ENCODE assay signal across 8 cellular contexts in genomic region chr16:28824548-28824973, GRCh38. TPM values are rescaled to one million over a fixed set of nuclear protein-coding genes. Genes with fewer than 3 reads are reported as not detected.
DNase-seq lines count a peak whose midpoint lies in the region; ATAC-seq, FAIRE-seq and TF ChIP-seq lines count a peak whose summit lies in the region.

No MANE protein-coding gene starts in this region.

- no peak overlapping the region for H2BK120ac ChIP-seq in neuronal stem cell (ENCODE audit: low read depth, low read length)

- no peaks in the 10 kb centered on the region for H3K9me1 ChIP-seq in endothelial cell of umbilical vein (replicated peaks; ENCODE audit: control insufficient read depth, extremely low read depth, insufficient read depth, low read length)

- POLR2A ChIA-PET in PC-3 (lab: Charles Lee; ENCODE audit: unreplicated experiment): no interaction called here
- POLR2A ChIA-PET in endothelial cell of umbilical vein (lab: Charles Lee): no interaction called here

- no peak overlapping the region for H3K4ac ChIP-seq in neuronal stem cell (ENCODE audit: low read length)

- H3K4me3 Mint-ChIP-seq in CD4-positive, CD25-positive, alpha-beta regulatory T cell: peak overlapping the region; percentile 98 to 100 (median 98)

- no peak overlapping the region for H4K8ac ChIP-seq in neuronal stem cell (ENCODE audit: low read depth, low read length)

- no peak for TF ChIP-seq POLR2A in endothelial cell of umbilical vein (IDR thresholded peaks at IDR 0.05; ENCODE audit: low read depth, low read length)

- H3K23ac ChIP-seq in neuronal stem cell (ENCODE audit: low read depth, low read length, poor library complexity): no peak overlapping the region

- no peaks in the 10 kb centered on the region for H3K9me3 Mint-ChIP-seq in CD4-positive, CD25-positive, alpha-beta regulatory T cell

- no peak overlapping the region for H2BK12ac ChIP-seq in neuronal stem cell (ENCODE audit: low read length)

- H3K79me2 ChIP-seq in PC-3 (ENCODE audit: low read length) (peaks cover 58% of the 10 kb centered on the region), endothelial cell of umbilical vein (ENCODE audit: control insufficient read depth, insufficient read depth, low read length) (peaks cover 52% of the 10 kb centered on the region)

- H3K4me3 ChIP-seq in CD4-positive, CD25-positive, alpha-beta regulatory T cell (ENCODE audit: low read depth, low read length): peak overlapping the region; percentile 91
- H3K4me3 ChIP-seq in PC-3 (ENCODE audit: low read length) (peak overlapping the region; percentile 96), endothelial cell of umbilical vein (replicated peaks in 1 of 3; ENCODE audit: insufficient read depth in 1 of 3, low read depth in 1 of 3, low read length in 3 of 3) (peak overlapping the region; percentile 38 to 93 (median 77)), neuronal stem cell (ENCODE audit: low read length in 2 of 2) (peak overlapping the region; percentile 95 to 96)

- H3K27ac ChIP-seq in CD4-positive, CD25-positive, alpha-beta regulatory T cell (ENCODE audit: insufficient read depth, low read length, poor library complexity, severe bottlenecking): peak overlapping the region; percentile 98
- peak overlapping the region; percentile 86 for H3K27ac ChIP-seq in PC-3 (ENCODE audit: low read length)
- H3K27ac ChIP-seq in endothelial cell of umbilical vein (ENCODE audit: insufficient read depth, low read depth, low read length): peak overlapping the region; percentile 67
- peak overlapping the region; percentile 91 for H3K27ac ChIP-seq in neuronal stem cell (replicated peaks; ENCODE audit: low read length)

- H3K27ac Mint-ChIP-seq in CD4-positive, CD25-positive, alpha-beta regulatory T cell: peak overlapping the region; percentile 97 to 100 (median 99)

- H3K27me3 Mint-ChIP-seq in CD4-positive, CD25-positive, alpha-beta regulatory T cell: peaks cover 15% of the 10 kb centered on the region

- CTCF ChIA-PET in PC-3 (lab: Charles Lee) (no interaction called here), endothelial cell of umbilical vein (lab: Charles Lee) (no interaction called here)

- peaks cover 27% of the 10 kb centered on the region for H4K20me1 ChIP-seq in PC-3 (ENCODE audit: low read length)
- H4K20me1 ChIP-seq in endothelial cell of umbilical vein (replicated peaks; ENCODE audit: control insufficient read depth, extremely low read depth, insufficient read depth, low read length): no peaks in the 10 kb centered on the region

- peaks cover 42% of the 10 kb centered on the region for H3K36me3 ChIP-seq in CD4-positive, CD25-positive, alpha-beta regulatory T cell (ENCODE audit: control insufficient read depth, insufficient read depth, low read length)
- H3K36me3 ChIP-seq in PC-3 (ENCODE audit: low read depth, low read length) (peaks cover 35% of the 10 kb centered on the region), endothelial cell of umbilical vein (ENCODE audit: control insufficient read depth in 2 of 2, extremely low read depth in 1 of 2, insufficient read depth in 2 of 2, low read length in 2 of 2) (peaks cover 24 to 30% of the 10 kb centered on the region in 2 experiments), neuronal stem cell (replicated peaks in 1 of 2; ENCODE audit: control insufficient read depth in 2 of 2, insufficient read depth in 2 of 2, low read length in 2 of 2) (peaks cover 30 to 61% of the 10 kb centered on the region in 2 donors)

- WGBS in neuronal stem cell (ENCODE audit: extremely low coverage in 2 of 2, insufficient read length in 2 of 2, insufficient replicate concordance in 1 of 2), 2 donors: no CpG with 5 or more reads among the region's 8 CpGs

- DNase-seq in CD4-positive, CD25-positive, alpha-beta regulatory T cell: no peak
- DNase-seq in PC-3: no peak
- DNase-seq in endothelial cell of umbilical vein (ENCODE audit: low read depth, low spot score): no peak
- DNase-seq in neuronal stem cell (ENCODE audit: low spot score): no peak
- no peak for DNase-seq in NCI-H2029 (lab: John Stamatoyannopoulos, UW)
- DNase-seq in HPDE6-E6E7 (ENCODE audit: extremely low spot score): no peak
- no peak for DNase-seq in SIG-M5 treated with dmso at 0.1 percent for 504 hours (lab: John Stamatoyannopoulos, UW; ENCODE audit: unreplicated experiment)

- dilution Hi-C loops in endothelial cell of umbilical vein (cut with MboI; ENCODE audit: extremely low pct_ligation_motif_present, low sequenced_read_pairs): no loop called here

- H4K91ac ChIP-seq in neuronal stem cell (ENCODE audit: low read depth, low read length, poor library complexity): no peak overlapping the region

- peaks cover 4 to 53% (median 35%) of the 10 kb centered on the region in 4 donors for H3K4me1 Mint-ChIP-seq in CD4-positive, CD25-positive, alpha-beta regulatory T cell

- H3K27me3 ChIP-seq in CD4-positive, CD25-positive, alpha-beta regulatory T cell (ENCODE audit: control insufficient read depth, insufficient read depth, low read length): no peaks in the 10 kb centered on the region
- H3K27me3 ChIP-seq in PC-3 (ENCODE audit: low read length) (no peaks in the 10 kb centered on the region), endothelial cell of umbilical vein (ENCODE audit: control insufficient read depth in 2 of 2, insufficient read depth in 2 of 2, low read length in 2 of 2) (no peaks in the 10 kb centered on the region), neuronal stem cell (ENCODE audit: control insufficient read depth in 3 of 3, insufficient read depth in 3 of 3, low read depth in 1 of 3, low read length in 3 of 3) (no peaks in the 10 kb centered on the region)

- no peaks in the 10 kb centered on the region for H3K9me2 ChIP-seq in PC-3 (replicated peaks; ENCODE audit: low read length)

- peaks cover 37% of the 10 kb centered on the region for H3K36me3 Mint-ChIP-seq in CD4-positive, CD25-positive, alpha-beta regulatory T cell

- H3F3A ChIP-seq in PC-3 (ENCODE audit: low read length, unreplicated experiment): no peaks in the 10 kb centered on the region

- BruUV-seq in PC-3 (replicated peaks; lab: Mats Ljungman, UMichigan) (TSS peak; percentile 63), endothelial cell of umbilical vein (replicated peaks; lab: Mats Ljungman, UMichigan) (TSS peak; percentile 31)

- no peak overlapping the region for H2BK5ac ChIP-seq in neuronal stem cell (ENCODE audit: low read length)

- intact Hi-C loops in PC-3 (cut with micrococcal nuclease): loop anchor here (5.0 kb wide), 1 partner anchor 123 kb away; no protein-coding TSS in a partner anchor
- intact Hi-C loops in endothelial cell of umbilical vein (cut with micrococcal nuclease): loop anchor here (1.0 kb wide), 4 partner anchors 22 to 121 kb away; partner anchors contain the start of genes RABEP2, SH2B1 and TUFM

- H2BK15ac ChIP-seq in neuronal stem cell (ENCODE audit: low read length): no peak overlapping the region

- H3K18ac ChIP-seq in neuronal stem cell (ENCODE audit: low read length): peak overlapping the region; percentile 84

- TF ChIP-seq CTCF in PC-3 (conservative IDR thresholded peaks at IDR 0.05; ENCODE audit: low read depth, low read length) (no peak), endothelial cell of umbilical vein (IDR thresholded peaks at IDR 0.05; ENCODE audit: extremely low read depth in 1 of 2, insufficient read depth in 1 of 2, low read depth in 1 of 2, low read length in 2 of 2) (no peak)

- ATAC-seq in CD4-positive, CD25-positive, alpha-beta regulatory T cell (ENCODE audit: low read depth in 2 of 2): no peak
- ATAC-seq in PC-3 (no peak), GM18868 (IDR thresholded peaks at IDR 0.05; ENCODE audit: unreplicated experiment) (no peak)

- H2AFZ ChIP-seq in PC-3 (ENCODE audit: low read length) (peak overlapping the region; percentile 55), endothelial cell of umbilical vein (ENCODE audit: low read depth, low read length) (peak overlapping the region; percentile 12), neuronal stem cell (ENCODE audit: low read length) (peak overlapping the region; percentile 80)

- H3K4me2 ChIP-seq in PC-3 (ENCODE audit: low read length) (peak overlapping the region; percentile 96), endothelial cell of umbilical vein (ENCODE audit: insufficient read depth, low read length) (peak overlapping the region; percentile 97), neuronal stem cell (ENCODE audit: insufficient read depth, low read length, poor library complexity, severe bottlenecking) (peak overlapping the region; percentile 84)

- peak overlapping the region; percentile 99 for H3K9ac ChIP-seq in PC-3 (ENCODE audit: low read length)
- peak overlapping the region; percentile 95 for H3K9ac ChIP-seq in endothelial cell of umbilical vein (replicated peaks; ENCODE audit: extremely low read depth, insufficient read depth, low read length)
- H3K9ac ChIP-seq in neuronal stem cell (ENCODE audit: low read depth, low read length, poor library complexity): peak overlapping the region; percentile 93

- no peak for FAIRE-seq in endothelial cell of umbilical vein (lab: Jason Lieb, UNC)

- no peaks in the 10 kb centered on the region for H3K79me1 ChIP-seq in neuronal stem cell (ENCODE audit: low read depth, low read length)

- H2AK5ac ChIP-seq in neuronal stem cell (ENCODE audit: low read depth, low read length): no peak overlapping the region

- H3K4me1 ChIP-seq in CD4-positive, CD25-positive, alpha-beta regulatory T cell (ENCODE audit: control insufficient read depth, insufficient read depth, low read length, poor library complexity, severe bottlenecking): peaks cover 28% of the 10 kb centered on the region
- H3K4me1 ChIP-seq in PC-3 (ENCODE audit: insufficient read depth, low read length): peaks cover 22% of the 10 kb centered on the region
- peaks cover 16% of the 10 kb centered on the region for H3K4me1 ChIP-seq in endothelial cell of umbilical vein (ENCODE audit: control insufficient read depth, extremely low read depth, insufficient read depth, low read length)
- peaks cover 3 to 8% of the 10 kb centered on the region in 2 donors for H3K4me1 ChIP-seq in neuronal stem cell (ENCODE audit: control insufficient read depth in 2 of 2, insufficient read depth in 1 of 2, low read depth in 1 of 2, low read length in 2 of 2)

- no peaks in the 10 kb centered on the region for H3K9me3 ChIP-seq in CD4-positive, CD25-positive, alpha-beta regulatory T cell (ENCODE audit: control insufficient read depth in 2 of 2, low read length in 2 of 2)
- H3K9me3 ChIP-seq in PC-3 (ENCODE audit: low read length) (no peaks in the 10 kb centered on the region), endothelial cell of umbilical vein (replicated peaks; ENCODE audit: control insufficient read depth, insufficient read depth, low read length) (no peaks in the 10 kb centered on the region), neuronal stem cell (replicated peaks in 1 of 2; ENCODE audit: control insufficient read depth in 2 of 2, insufficient read depth in 1 of 2, low read depth in 1 of 2, low read length in 2 of 2) (no peaks in the 10 kb centered on the region)

- no peak overlapping the region for H3K14ac ChIP-seq in neuronal stem cell (ENCODE audit: low read length)

RNA-seq across cellular contexts. Expression of gene ATXN2L, which starts 1.8 kb away (rescaled TPM):
- total RNA-seq in CD4-positive, CD25-positive, alpha-beta regulatory T cell: 342 TPM
- polyA plus RNA-seq in CD4-positive, CD25-positive, alpha-beta regulatory T cell: 10 to 100 TPM; 11.0 to 20.8 (median 11.6) TPM
- total RNA-seq in PC-3 (2014; rRNA removed): 65.8 and 104 TPM in 2 replicates
- 198 and 208 TPM in 2 replicates for total RNA-seq in endothelial cell of umbilical vein
- polyA plus RNA-seq in endothelial cell of umbilical vein: 59.0 and 64.8 TPM in 2 replicates
- polyA plus RNA-seq in endothelial cell of umbilical vein (2011; cell fraction: cytosol; rRNA removed): 47.6 and 52.0 TPM in 2 replicates
- 154 and 155 TPM in 2 replicates for polyA plus RNA-seq in endothelial cell of umbilical vein (2011; cell fraction: nucleus; rRNA removed)
- 88.5 and 99.0 TPM in 2 replicates for polyA plus RNA-seq in endothelial cell of umbilical vein (2012)
- polyA minus RNA-seq in endothelial cell of umbilical vein: 46.0 and 53.9 TPM in 2 replicates
- polyA minus RNA-seq in endothelial cell of umbilical vein (2011; cell fraction: cytosol; rRNA and poly(A)+ RNA removed): 77.6 TPM
- 78.9 and 92.4 TPM in 2 replicates for polyA minus RNA-seq in endothelial cell of umbilical vein (2011; cell fraction: nucleus; rRNA and poly(A)+ RNA removed)
- polyA plus RNA-seq in neuronal stem cell (2013, experiment 1 of 2): 170 TPM
- 177 TPM for polyA plus RNA-seq in neuronal stem cell (2013, experiment 2 of 2)

RNA-seq across cellular contexts. Expression of gene TUFM, which starts 21.6 kb away (rescaled TPM):
- 98.4 TPM for total RNA-seq in CD4-positive, CD25-positive, alpha-beta regulatory T cell
- polyA plus RNA-seq in CD4-positive, CD25-positive, alpha-beta regulatory T cell: 100 to 1,000 TPM; 125 to 165 (median 147) TPM
- total RNA-seq in PC-3 (2014; rRNA removed): 185 and 198 TPM in 2 replicates
- total RNA-seq in endothelial cell of umbilical vein: 186 and 190 TPM in 2 replicates
- 227 TPM in 2 replicates for polyA plus RNA-seq in endothelial cell of umbilical vein
- 191 and 212 TPM in 2 replicates for polyA plus RNA-seq in endothelial cell of umbilical vein (2011; cell fraction: cytosol; rRNA removed)
- polyA plus RNA-seq in endothelial cell of umbilical vein (2011; cell fraction: nucleus; rRNA removed): 307 and 314 TPM in 2 replicates
- 214 and 254 TPM in 2 replicates for polyA plus RNA-seq in endothelial cell of umbilical vein (2012)
- 103 and 110 TPM in 2 replicates for polyA minus RNA-seq in endothelial cell of umbilical vein
- 82.6 TPM for polyA minus RNA-seq in endothelial cell of umbilical vein (2011; cell fraction: cytosol; rRNA and poly(A)+ RNA removed)
- polyA minus RNA-seq in endothelial cell of umbilical vein (2011; cell fraction: nucleus; rRNA and poly(A)+ RNA removed): 33.7 and 39.9 TPM in 2 replicates
- 121 TPM for polyA plus RNA-seq in neuronal stem cell (2013, experiment 1 of 2)
- polyA plus RNA-seq in neuronal stem cell (2013, experiment 2 of 2): 119 TPM

RNA-seq across cellular contexts. Expression of gene SH2B1, which starts 39.1 kb away (rescaled TPM):
- 73.8 TPM for total RNA-seq in CD4-positive, CD25-positive, alpha-beta regulatory T cell
- polyA plus RNA-seq in CD4-positive, CD25-positive, alpha-beta regulatory T cell: 1 to 10 TPM; 1.5 to 2.4 (median 1.9) TPM
- 22.2 and 24.4 TPM in 2 replicates for total RNA-seq in PC-3 (2014; rRNA removed)
- 55.6 and 56.4 TPM in 2 replicates for total RNA-seq in endothelial cell of umbilical vein
- polyA plus RNA-seq in endothelial cell of umbilical vein: 46.4 and 53.4 TPM in 2 replicates
- polyA plus RNA-seq in endothelial cell of umbilical vein (2011; cell fraction: cytosol; rRNA removed): 24.3 and 32.9 TPM in 2 replicates
- 135 and 157 TPM in 2 replicates for polyA plus RNA-seq in endothelial cell of umbilical vein (2011; cell fraction: nucleus; rRNA removed)
- 31.9 and 39.2 TPM in 2 replicates for polyA plus RNA-seq in endothelial cell of umbilical vein (2012)
- polyA minus RNA-seq in endothelial cell of umbilical vein: 19.9 and 45.9 TPM in 2 replicates
- polyA minus RNA-seq in endothelial cell of umbilical vein (2011; cell fraction: cytosol; rRNA and poly(A)+ RNA removed): 21.3 TPM
- 25.4 and 35.0 TPM in 2 replicates for polyA minus RNA-seq in endothelial cell of umbilical vein (2011; cell fraction: nucleus; rRNA and poly(A)+ RNA removed)
- 37.2 TPM for polyA plus RNA-seq in neuronal stem cell (2013, experiment 1 of 2)
- 36.9 TPM for polyA plus RNA-seq in neuronal stem cell (2013, experiment 2 of 2)

RNA-seq across cellular contexts. Expression of gene ATP2A1, which starts 53.7 kb away (rescaled TPM):
- total RNA-seq in CD4-positive, CD25-positive, alpha-beta regulatory T cell: 1.4 TPM
- polyA plus RNA-seq in CD4-positive, CD25-positive, alpha-beta regulatory T cell: not detected
- 0.23 and 0.87 TPM in 2 replicates for total RNA-seq in PC-3 (2014; rRNA removed)
- total RNA-seq in endothelial cell of umbilical vein: 2.3 and 2.5 TPM in 2 replicates
- 1.2 TPM in 2 replicates for polyA plus RNA-seq in endothelial cell of umbilical vein
- 0.28 and 0.37 TPM in 2 replicates for polyA plus RNA-seq in endothelial cell of umbilical vein (2011; cell fraction: cytosol; rRNA removed)
- polyA plus RNA-seq in endothelial cell of umbilical vein (2011; cell fraction: nucleus; rRNA removed): 8.1 and 9.3 TPM in 2 replicates
- polyA plus RNA-seq in endothelial cell of umbilical vein (2012): 3.7 and 6.1 TPM in 2 replicates
- 0.40 and 1.5 TPM in 2 replicates for polyA minus RNA-seq in endothelial cell of umbilical vein
- polyA minus RNA-seq in endothelial cell of umbilical vein (2011; cell fraction: cytosol; rRNA and poly(A)+ RNA removed): not detected
- 2.6 and 3.6 TPM in 2 replicates for polyA minus RNA-seq in endothelial cell of umbilical vein (2011; cell fraction: nucleus; rRNA and poly(A)+ RNA removed)
- polyA plus RNA-seq in neuronal stem cell (2013, experiment 1 of 2): 1.9 TPM
- polyA plus RNA-seq in neuronal stem cell (2013, experiment 2 of 2): 1.7 TPM

Comparison
In these comparisons a context has a peak if more than half of its experiments do, and no peak if none do; other contexts are left out.
1. H2AFZ ChIP-seq: peak in every context shown above with its lines; median percentile 80 in neuronal stem cell; 55 in PC-3; 12 in endothelial cell of umbilical vein.